Comparison of ENCODE assay signal across 24 cellular contexts in genomic region chr2:3189961-3190360, GRCh38.
DNase-seq lines count a peak whose midpoint lies in the region; ATAC-seq and TF ChIP-seq lines count a peak whose summit lies in the region.
"Had no signal": no experiment of that assay in that cellular context is flagged by ENCODE, and none has a peak within 500 bp of the region (broad histone marks: within the 10 kb centered on the region; RNA-seq: fewer than 3 reads in every experiment).

No MANE protein-coding gene starts in this region.

- no peaks in the 10 kb centered on the region for H3K36me3 ChIP-seq in neural progenitor cell

- H3K4me1 ChIP-seq in neural progenitor cell: no peaks in the 10 kb centered on the region

- H3K4me1 Mint-ChIP-seq in activated naive CD4-positive, alpha-beta T cell treated with anti-CD3 and anti-CD28 coated beads, Interleukin-2, amount 50 U/mL, for 24 hours: no peaks in the 10 kb centered on the region
- no peaks in the 10 kb centered on the region for H3K4me1 Mint-ChIP-seq in nephron progenitor cell
- no peaks in the 10 kb centered on the region for H3K4me1 Mint-ChIP-seq in neural progenitor cell
- no peaks in the 10 kb centered on the region for H3K4me1 Mint-ChIP-seq in progenitor cell of endocrine pancreas (ENCODE audit: low read depth)
- H3K4me1 Mint-ChIP-seq: CD8-positive, alpha-beta memory T cell; H9; IgD-negative memory B cell had no signal

- H3K27me3 ChIP-seq in neural progenitor cell: no peaks in the 10 kb centered on the region

- ATAC-seq in HG02759 (IDR thresholded peaks at IDR 0.05; ENCODE audit: unreplicated experiment): peak; percentile 44

- no peak overlapping the region for H3K27ac ChIP-seq in neural progenitor cell
- H3K27ac ChIP-seq: 22Rv1, C4-2B had no signal

- TF ChIP-seq CTCF in nephron progenitor cell (IDR thresholded peaks at IDR 0.05) (no peak), neural progenitor cell (IDR thresholded peaks at IDR 0.05) (no peak), progenitor cell of endocrine pancreas (IDR thresholded peaks at IDR 0.05; ENCODE audit: unreplicated experiment) (no peak)

- H3K27ac Mint-ChIP-seq in activated naive CD4-positive, alpha-beta T cell treated with anti-CD3 and anti-CD28 coated beads, Interleukin-2, amount 50 U/mL, for 24 hours: peak overlapping the region; percentile 23
- H3K27ac Mint-ChIP-seq in nephron progenitor cell: peak overlapping the region; percentile 51
- no peak overlapping the region for H3K27ac Mint-ChIP-seq in neural progenitor cell
- H3K27ac Mint-ChIP-seq in progenitor cell of endocrine pancreas: no peak overlapping the region
- H3K27ac Mint-ChIP-seq: IgD-negative memory B cell had no signal

- no peak overlapping the region for H2AFZ ChIP-seq in neural progenitor cell (replicated peaks)

- H3F3A ChIP-seq in neural progenitor cell (ENCODE audit: low read depth): no peaks in the 10 kb centered on the region

- no peaks in the 10 kb centered on the region for H3K79me2 ChIP-seq in neural progenitor cell (ENCODE audit: low read depth)

- H4K20me1 ChIP-seq in neural progenitor cell (ENCODE audit: low read depth): no peaks in the 10 kb centered on the region

- no peak overlapping the region for H3K4me3 Mint-ChIP-seq in activated naive CD4-positive, alpha-beta T cell treated with anti-CD3 and anti-CD28 coated beads, Interleukin-2, amount 50 U/mL, for 24 hours
- H3K4me3 Mint-ChIP-seq in nephron progenitor cell (no peak overlapping the region), neural progenitor cell (no peak overlapping the region), progenitor cell of endocrine pancreas (ENCODE audit: low read depth) (no peak overlapping the region)
- H3K4me3 Mint-ChIP-seq: CD8-positive, alpha-beta memory T cell; H9 had no signal

- H3K9ac ChIP-seq in neural progenitor cell: no peak overlapping the region

- H3K9me3 Mint-ChIP-seq in activated naive CD4-positive, alpha-beta T cell treated with anti-CD3 and anti-CD28 coated beads, Interleukin-2, amount 50 U/mL, for 24 hours: no peaks in the 10 kb centered on the region
- no peaks in the 10 kb centered on the region for H3K9me3 Mint-ChIP-seq in nephron progenitor cell
- no peaks in the 10 kb centered on the region for H3K9me3 Mint-ChIP-seq in neural progenitor cell
- no peaks in the 10 kb centered on the region for H3K9me3 Mint-ChIP-seq in progenitor cell of endocrine pancreas (ENCODE audit: low read depth)
- H3K9me3 Mint-ChIP-seq: H9 had no signal

- H3K27me3 Mint-ChIP-seq in activated naive CD4-positive, alpha-beta T cell treated with anti-CD3 and anti-CD28 coated beads, Interleukin-2, amount 50 U/mL, for 24 hours: no peaks in the 10 kb centered on the region
- H3K27me3 Mint-ChIP-seq in nephron progenitor cell (ENCODE audit: low read depth, poor library complexity) (peaks cover 3% of the 10 kb centered on the region), neural progenitor cell (ENCODE audit: insufficient read depth, low read depth) (peaks cover 4% of the 10 kb centered on the region), progenitor cell of endocrine pancreas (no peaks in the 10 kb centered on the region)
- H3K27me3 Mint-ChIP-seq: CD8-positive, alpha-beta memory T cell; IgD-negative memory B cell had no signal

- H3K4me3 ChIP-seq in neural progenitor cell: no peak overlapping the region

- no peaks in the 10 kb centered on the region for H3K9me3 ChIP-seq in neural progenitor cell (ENCODE audit: low read depth)

- peaks cover 5% of the 10 kb centered on the region for H3K36me3 Mint-ChIP-seq in activated naive CD4-positive, alpha-beta T cell treated with anti-CD3 and anti-CD28 coated beads, Interleukin-2, amount 50 U/mL, for 24 hours
- peaks cover 14% of the 10 kb centered on the region for H3K36me3 Mint-ChIP-seq in nephron progenitor cell (ENCODE audit: low read depth)
- H3K36me3 Mint-ChIP-seq in neural progenitor cell: peaks cover 12% of the 10 kb centered on the region
- H3K36me3 Mint-ChIP-seq in progenitor cell of endocrine pancreas (ENCODE audit: insufficient read depth): peaks cover 7% of the 10 kb centered on the region

- H3K4me2 ChIP-seq in neural progenitor cell: no peak overlapping the region

- no peak for DNase-seq in activated naive CD4-positive, alpha-beta T cell treated with anti-CD3 and anti-CD28 coated beads, Interleukin-2, amount 50 U/mL, for 16 hours
- no peak for DNase-seq in nephron progenitor cell
- DNase-seq in neural progenitor cell (ENCODE audit: low spot score): no peak
- DNase-seq in progenitor cell of endocrine pancreas (ENCODE audit: low spot score, unreplicated experiment): no peak
- DNase-seq in foreskin melanocyte: no peak
- no peak for DNase-seq in AML-193 (lab: John Stamatoyannopoulos, UW)
- DNase-seq: ACHN; Calu3; CD8-positive, alpha-beta memory T cell; DMS153; H9; MV-4-11; NCI-H1105 treated with DMSO at 0.1 percent for 48 hours; NCI-H2029 treated with DMSO at 0.1 percent for 48 hours; NCI-H2171; NCI-H345; NCI-H524; NCI-H774; NK-92 treated with Interleukin-12 subunit alpha and Interleukin-12 subunit beta, amount 100 ng/mL, for 24 hours had no signal

Comparison
In these comparisons a context has a peak if more than half of its experiments do, and no peak if none do; other contexts are left out.
1. H3K27ac Mint-ChIP-seq: peak in activated naive CD4-positive, alpha-beta T cell treated with anti-CD3 and anti-CD28 coated beads, Interleukin-2, amount 50 U/mL, for 24 hours (single experiment) and nephron progenitor cell (single experiment); none in neural progenitor cell (single experiment) and progenitor cell of endocrine pancreas (single experiment).